Comparison of ENCODE assay signal across 26 cellular contexts in the genomic region with DNA sequence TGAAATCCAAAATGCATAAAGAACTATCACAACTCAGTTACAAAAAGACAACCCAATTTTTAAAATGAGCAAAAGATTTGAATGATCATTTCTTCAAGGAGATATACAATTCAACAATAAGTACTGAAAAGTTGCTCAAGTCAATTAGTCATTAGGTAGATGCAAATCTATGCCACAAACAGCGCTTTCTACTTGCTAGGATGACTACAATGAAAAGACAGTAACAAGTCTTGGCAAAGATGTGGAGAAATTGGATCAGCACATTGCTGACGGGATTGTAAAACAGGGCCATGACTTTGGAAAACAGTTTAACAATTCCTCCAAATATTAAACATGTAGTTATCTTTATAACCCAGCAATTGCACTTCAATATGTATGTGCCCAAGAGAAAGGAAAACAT.
DNase-seq lines count a peak whose midpoint lies in the region; FAIRE-seq and TF ChIP-seq lines count a peak whose summit lies in the region.
"Had no signal": no experiment of that assay in that cellular context is flagged by ENCODE, and none has a peak within 500 bp of the region (broad histone marks: within the 10 kb centered on the region; RNA-seq: fewer than 3 reads in every experiment).

No MANE protein-coding gene starts in this region.

- dilution Hi-C loops in mammary epithelial cell (cut with HindIII; ENCODE audit: low sequenced_read_pairs), result loop anchor here (10.0 kb wide), 1 partner anchor 544 kb away; no protein-coding TSS in a partner anchor
- dilution Hi-C loops in keratinocyte (cut with MboI; ENCODE audit: extremely low pct_ligation_motif_present, low sequenced_read_pairs), result no loop called here

- intact Hi-C loops in mammary epithelial cell (cut with micrococcal nuclease) (no loop called here), MCF 10A (cut with micrococcal nuclease) (no loop called here)

- no peak overlapping the region for H3K4me3 Mint-ChIP-seq in MCF 10A (ENCODE audit: unreplicated experiment)
- H3K4me3 Mint-ChIP-seq: B cell; CD4-positive, alpha-beta T cell; CD8-positive, alpha-beta T cell had no signal

- H3K79me2 ChIP-seq in mammary epithelial cell (ENCODE audit: insufficient read depth, low read length), result no peaks in the 10 kb centered on the region
- H3K79me2 ChIP-seq in keratinocyte (ENCODE audit: control insufficient read depth, insufficient read depth, low read length), result no peaks in the 10 kb centered on the region

- H2AFZ ChIP-seq in mammary epithelial cell (ENCODE audit: low read depth, low read length), result no peak overlapping the region
- H2AFZ ChIP-seq in keratinocyte (ENCODE audit: control insufficient read depth, low read length), result peak overlapping the region; percentile 12

- no peak overlapping the region for H3K27ac ChIP-seq in mammary epithelial cell (ENCODE audit: insufficient read depth, low read depth, low read length)
- H3K27ac ChIP-seq in epithelial cell of prostate, result no peak overlapping the region
- H3K27ac ChIP-seq in keratinocyte (ENCODE audit: control insufficient read depth, insufficient read depth, low read length), result no peak overlapping the region
- H3K27ac ChIP-seq: 22Rv1; A549; BLaER1 treated with 17β-estradiol and CSF1 and Interleukin-3, amounts not matched to agents 10 nM and 100 nM; C4-2B had no signal

- H3K36me3 ChIP-seq in mammary epithelial cell (ENCODE audit: insufficient read depth, low read length) (no peaks in the 10 kb centered on the region), bronchial epithelial cell (ENCODE audit: control insufficient read depth, insufficient read depth, low read length) (no peaks in the 10 kb centered on the region), keratinocyte (ENCODE audit: control insufficient read depth in 2 of 2, extremely low read depth in 1 of 2, insufficient read depth in 2 of 2, low read length in 2 of 2) (no peaks in the 10 kb centered on the region)
- H3K36me3 ChIP-seq: BLaER1 treated with 17β-estradiol and CSF1 and Interleukin-3, amounts not matched to agents 10 nM and 100 nM had no signal

- BruUV-seq in mammary epithelial cell (replicated peaks; lab: Mats Ljungman, UMichigan) (no TSS peak), MCF 10A (replicated peaks; lab: Mats Ljungman, UMichigan) (no TSS peak)

- CTCF ChIA-PET in mammary epithelial cell (lab: Charles Lee; ENCODE audit: low non-redundant PET) (no interaction called here), MCF 10A (lab: Yijun Ruan, JAX) (interaction anchor here (0.6 kb wide), 1 partner anchor 554 kb away, joined by 3 read pairs; no protein-coding TSS in a partner anchor), GM10248 (lab: Yijun Ruan, JAX) (interaction anchor here (1.2 kb wide), 1 partner anchor 23 kb away, joined by 3 read pairs; no protein-coding TSS in a partner anchor)

- H3K9me3 ChIP-seq in mammary epithelial cell (replicated peaks; ENCODE audit: insufficient read depth, low read length), result no peaks in the 10 kb centered on the region
- H3K9me3 ChIP-seq in keratinocyte (ENCODE audit: control insufficient read depth, low read depth, low read length), result no peaks in the 10 kb centered on the region
- H3K9me3 ChIP-seq: A549; BLaER1 treated with 17β-estradiol and CSF1 and Interleukin-3, amounts not matched to agents 10 nM and 100 nM; Caco-2 had no signal

- FAIRE-seq in bronchial epithelial cell (lab: Jason Lieb, UNC) (no peak), keratinocyte (lab: Jason Lieb, UNC) (no peak)
- FAIRE-seq: A549, GM12891 had no signal

- no peak for TF ChIP-seq CTCF in mammary epithelial cell (conservative IDR thresholded peaks at IDR 0.05 in 1 of 2, IDR thresholded peaks at IDR 0.05 in 1 of 2; ENCODE audit: extremely low read depth in 1 of 2, insufficient read depth in 1 of 2, low read depth in 1 of 2, low read length in 2 of 2)
- no peak for TF ChIP-seq CTCF in MCF 10A (IDR thresholded peaks at IDR 0.05; ENCODE audit: unreplicated experiment)
- no peak for TF ChIP-seq CTCF in bronchial epithelial cell (IDR thresholded peaks at IDR 0.05; ENCODE audit: insufficient read depth, low read length, severe bottlenecking)
- TF ChIP-seq CTCF in keratinocyte (optimal IDR thresholded peaks at IDR 0.05 in 1 of 3, IDR thresholded peaks at IDR 0.05 in 1 of 3, conservative IDR thresholded peaks at IDR 0.05 in 1 of 3; ENCODE audit: extremely low read depth in 1 of 3, insufficient read depth in 2 of 3, low read length in 3 of 3), result no peak
- TF ChIP-seq CTCF in GM10248 (IDR thresholded peaks at IDR 0.05; ENCODE audit: control extremely low read depth, extremely low read depth, low read depth, missing control alignments), result no peak

- in situ Hi-C loops in mammary epithelial cell (cut with MboI; ENCODE audit: low sequenced_read_pairs in 2 of 2), result loop anchor here (25.0 kb wide), 2 partner anchors 677 to 702 kb away; no protein-coding TSS in a partner anchor

- POLR2A ChIA-PET in MCF 10A (lab: Yijun Ruan, JAX), result interaction anchor here (0.7 kb wide), 1 partner anchor 931 kb away, joined by 4 read pairs; no protein-coding TSS in a partner anchor
- POLR2A ChIA-PET in GM10248 (lab: Yijun Ruan, JAX), result no interaction called here

- DNase-seq in mammary epithelial cell (peak; percentile 36), MCF 10A (ENCODE audit: unreplicated experiment) (no peak), bronchial epithelial cell (ENCODE audit: low read depth) (peak; percentile 69), epithelial cell of prostate (ENCODE audit: low read depth, low spot score) (peak; percentile 26), keratinocyte (ENCODE audit: low read depth, low spot score) (no peak), ecto neural progenitor cell (ENCODE audit: low spot score) (no peak), NCI-H2107 treated with DMSO at 0.1 percent for 48 hours (lab: John Stamatoyannopoulos, UW; ENCODE audit: unreplicated experiment) (no peak), GM10248 (ENCODE audit: extremely low spot score) (no peak)
- DNase-seq: AML-193; Caco-2; Calu3; CD4-positive, alpha-beta T cell; CD8-positive, alpha-beta T cell; DMS 273 treated with DMSO at 0.1 percent for 48 hours; DMS153; DMS53; DMS79; DND-41; EL; GDM1 had no signal

- no peaks in the 10 kb centered on the region for H3K36me3 Mint-ChIP-seq in MCF 10A (ENCODE audit: insufficient read depth, unreplicated experiment)
- H3K36me3 Mint-ChIP-seq: CD8-positive, alpha-beta T cell had no signal

- H3K27me3 Mint-ChIP-seq in MCF 10A (ENCODE audit: insufficient read depth, unreplicated experiment), result peaks cover 99% of the 10 kb centered on the region
- H3K27me3 Mint-ChIP-seq: CD4-positive, alpha-beta T cell had no signal

- no peaks in the 10 kb centered on the region for H3K27me3 ChIP-seq in mammary epithelial cell (ENCODE audit: insufficient read depth, low read length)
- no peaks in the 10 kb centered on the region for H3K27me3 ChIP-seq in bronchial epithelial cell (ENCODE audit: control insufficient read depth, insufficient read depth, low read length)
- H3K27me3 ChIP-seq in keratinocyte (ENCODE audit: control insufficient read depth, extremely low read depth, insufficient read depth, low read length), result no peaks in the 10 kb centered on the region
- H3K27me3 ChIP-seq: BLaER1 treated with 17β-estradiol and CSF1 and Interleukin-3, amounts not matched to agents 10 nM and 100 nM had no signal

- no peak overlapping the region for H3K27ac Mint-ChIP-seq in MCF 10A (ENCODE audit: low read depth, unreplicated experiment)
- H3K27ac Mint-ChIP-seq: B cell; CD4-positive, alpha-beta T cell; CD8-positive, alpha-beta T cell had no signal

- H4K20me1 ChIP-seq in mammary epithelial cell (ENCODE audit: insufficient read depth, low read length) (no peaks in the 10 kb centered on the region), keratinocyte (ENCODE audit: control insufficient read depth, extremely low read depth, insufficient read depth, low read length) (no peaks in the 10 kb centered on the region)
- H4K20me1 ChIP-seq: BLaER1 treated with 17β-estradiol and CSF1 and Interleukin-3, amounts not matched to agents 10 nM and 100 nM had no signal

- H3K9me1 ChIP-seq in keratinocyte (ENCODE audit: control insufficient read depth, extremely low read depth, insufficient read depth, low read length), result no peaks in the 10 kb centered on the region

- H3K4me1 ChIP-seq in mammary epithelial cell (ENCODE audit: insufficient read depth, low read length) (peaks cover 4% of the 10 kb centered on the region), keratinocyte (ENCODE audit: control insufficient read depth, extremely low read depth, insufficient read depth, low read length) (no peaks in the 10 kb centered on the region)
- H3K4me1 ChIP-seq: A549, Caco-2 had no signal

- no peak overlapping the region for H3K4me3 ChIP-seq in mammary epithelial cell (replicated peaks in 1 of 3; ENCODE audit: insufficient read depth in 1 of 3, low read depth in 2 of 3, low read length in 3 of 3)
- H3K4me3 ChIP-seq in bronchial epithelial cell (ENCODE audit: low read depth, low read length), result no peak overlapping the region
- no peak overlapping the region for H3K4me3 ChIP-seq in keratinocyte (ENCODE audit: control insufficient read depth in 2 of 3, extremely low read depth in 1 of 3, insufficient read depth in 2 of 3, low read depth in 1 of 3, low read length in 3 of 3)
- H3K4me3 ChIP-seq: A549; BLaER1 treated with 17β-estradiol and CSF1 and Interleukin-3, amounts not matched to agents 10 nM and 100 nM had no signal

- no peaks in the 10 kb centered on the region for H3K9me3 Mint-ChIP-seq in MCF 10A (ENCODE audit: unreplicated experiment)
- H3K9me3 Mint-ChIP-seq: CD4-positive, alpha-beta T cell; CD8-positive, alpha-beta T cell had no signal

- no peak overlapping the region for H3K4me2 ChIP-seq in mammary epithelial cell (ENCODE audit: insufficient read depth, low read depth, low read length)
- no peak overlapping the region for H3K4me2 ChIP-seq in keratinocyte (ENCODE audit: control insufficient read depth, extremely low read depth, insufficient read depth, low read depth, low read length)
- H3K4me2 ChIP-seq: A549; BLaER1 treated with 17β-estradiol and CSF1 and Interleukin-3, amounts not matched to agents 10 nM and 100 nM had no signal

- no peaks in the 10 kb centered on the region for H3K4me1 Mint-ChIP-seq in MCF 10A (ENCODE audit: insufficient read depth, unreplicated experiment)
- H3K4me1 Mint-ChIP-seq: B cell had no signal

- 67% methylated on average over 2 of the region's 2 CpGs for WGBS in mammary epithelial cell (ENCODE audit: low coverage, missing lambda C conversion rate)

- H3K9ac ChIP-seq in mammary epithelial cell (ENCODE audit: insufficient read depth, low read length), result no peak overlapping the region
- no peak overlapping the region for H3K9ac ChIP-seq in keratinocyte (ENCODE audit: control insufficient read depth, extremely low read depth, insufficient read depth, low read length)
- H3K9ac ChIP-seq: BLaER1 treated with 17β-estradiol and CSF1 and Interleukin-3, amounts not matched to agents 10 nM and 100 nM had no signal

Comparison
In these comparisons a context has a peak if more than half of its experiments do, and no peak if none do; other contexts are left out.
1. DNase-seq: peak in mammary epithelial cell (single experiment), bronchial epithelial cell (single experiment) and epithelial cell of prostate (single experiment); none in MCF 10A (single experiment), keratinocyte (single experiment), ecto neural progenitor cell (single experiment), NCI-H2107 treated with DMSO at 0.1 percent for 48 hours (single experiment) and GM10248 (single experiment).